Comparison of ENCODE assay signal across 8 cellular contexts in the genomic region with DNA sequence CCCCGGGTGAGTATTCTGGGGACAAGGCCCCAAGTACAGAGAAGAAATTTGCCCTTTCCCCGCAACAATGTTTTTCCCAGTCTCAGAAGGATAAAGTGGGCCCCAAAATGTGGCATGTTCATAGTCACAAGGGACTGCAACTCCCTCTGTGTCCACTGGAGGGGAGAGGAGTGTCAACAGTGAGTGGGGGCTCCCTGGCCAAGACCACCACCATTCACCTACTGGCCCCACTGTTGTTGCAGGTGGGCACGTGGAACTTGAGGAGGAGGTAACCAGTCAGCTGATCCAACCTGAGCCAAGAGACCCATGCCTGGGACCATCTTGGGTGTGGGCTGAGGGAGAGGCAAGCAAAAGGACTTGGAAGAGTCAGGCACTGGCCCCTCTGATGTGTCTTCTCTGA. TPM values are rescaled to one million over a fixed set of nuclear protein-coding genes. Genes with fewer than 3 reads are reported as not detected.
DNase-seq lines count a peak whose midpoint lies in the region; ATAC-seq, FAIRE-seq and TF ChIP-seq lines count a peak whose summit lies in the region.

No MANE protein-coding gene starts in this region.

- CTCF ChIA-PET in A549 (lab: Yijun Ruan, JAX), result interaction anchor here (0.9 to 7.8 kb wide), 42 partner anchors 8 to 187 kb away, joined by 3 to 185 read pairs (median 7); a partner anchor contains a TSS

- H3K23ac ChIP-seq in trophoblast cell (ENCODE audit: low read length), result no peak overlapping the region

- no peak for TF ChIP-seq EP300 in A549 (IDR thresholded peaks at IDR 0.05)

- no peak overlapping the region for H2BK12ac ChIP-seq in trophoblast cell (ENCODE audit: low read length)

- in situ Hi-C loops in G401 (cut with HindIII; ENCODE audit: low sequenced_read_pairs), result no loop called here

- no peak overlapping the region for H3K9ac ChIP-seq in trophoblast cell (ENCODE audit: low read length)

- H2BK5ac ChIP-seq in trophoblast cell (ENCODE audit: low read depth, low read length, poor library complexity), result no peak overlapping the region

- H3K18ac ChIP-seq in trophoblast cell (ENCODE audit: low read length), result peak overlapping the region; percentile 73

- H3K4me3 ChIP-seq in A549 (peak overlapping the region; percentile 55), heart left ventricle (peak overlapping the region in 10 of 12 donors; percentile 32 to 75 (median 68)), trophoblast cell (ENCODE audit: low read depth, low read length) (no peak overlapping the region)

- H4K91ac ChIP-seq in trophoblast cell (ENCODE audit: low read depth, low read length), result peak overlapping the region; percentile 64

- TF ChIP-seq POLR2A in A549 (IDR thresholded peaks at IDR 0.05; ENCODE audit: low read length) (no peak), heart left ventricle (IDR thresholded peaks at IDR 0.05) (no peak)

- peak overlapping the region in 1 of 2 donors; percentile 56 for H3K27ac Mint-ChIP-seq in activated naive CD4-positive, alpha-beta T cell treated with anti-CD3 and anti-CD28 coated beads, Interleukin-2, amount 50 U/mL, for 72 hours

- intact Hi-C loops in heart left ventricle (cut with DNase I), result loop anchor here in 8 of 10 donors (2.0 to 5.0 kb wide), 4 partner anchors 66 to 167 kb away; a partner anchor contains a TSS

- H3K9me3 Mint-ChIP-seq in activated naive CD4-positive, alpha-beta T cell treated with anti-CD3 and anti-CD28 coated beads, Interleukin-2, amount 50 U/mL, for 72 hours, result no peaks in the 10 kb centered on the region

- H3K4me1 ChIP-seq in A549 (peaks cover 4% of the 10 kb centered on the region; the same call in 1 of the 3 replicates), heart left ventricle (peaks cover 0 to 23% (median 13%) of the 10 kb centered on the region in 12 donors), trophoblast cell (ENCODE audit: control insufficient read depth in 1 of 2, insufficient read depth in 2 of 2, low read length in 2 of 2) (peaks cover 11 to 20% of the 10 kb centered on the region in 2 experiments)

- H3K4me2 ChIP-seq in A549 (peak overlapping the region; percentile 95), trophoblast cell (ENCODE audit: low read length) (peak overlapping the region; percentile 84)

- no peaks in the 10 kb centered on the region for H3K9me3 ChIP-seq in A549
- H3K9me3 ChIP-seq in heart left ventricle, result no peaks in the 10 kb centered on the region
- H3K9me3 ChIP-seq in trophoblast cell (ENCODE audit: insufficient read depth, low read depth, low read length), result no peaks in the 10 kb centered on the region

- H3K4ac ChIP-seq in trophoblast cell (ENCODE audit: low read depth, low read length), result no peak overlapping the region

- POLR2A ChIA-PET in A549 (lab: Yijun Ruan, JAX), result interaction anchor here (0.7 to 3.3 kb wide), 7 partner anchors 11 to 112 kb away, joined by 3 to 48 read pairs (median 9); a partner anchor contains a TSS

- H4K8ac ChIP-seq in trophoblast cell (ENCODE audit: low read depth, low read length), result peak overlapping the region; percentile 80

- WGBS in A549 (ENCODE audit: missing lambda C conversion rate), result 46% methylated on average over 3 of the region's 3 CpGs
- WGBS in heart left ventricle, 4 donors, result 37 to 53% (median 45%) methylated on average over 3 of the region's 3 CpGs
- no CpG with 5 or more reads among the region's 3 CpGs for WGBS in trophoblast cell (ENCODE audit: extremely low coverage, insufficient coverage, insufficient read length)

- H2AFZ ChIP-seq in trophoblast cell (ENCODE audit: insufficient read depth, low read length, poor library complexity), result peak overlapping the region; percentile 80

- peak overlapping the region; percentile 43 for H2AK5ac ChIP-seq in trophoblast cell (ENCODE audit: low read length)

- peaks cover 6% of the 10 kb centered on the region for H3K79me1 ChIP-seq in trophoblast cell (ENCODE audit: low read length)

- H3K36me3 Mint-ChIP-seq in activated naive CD4-positive, alpha-beta T cell treated with anti-CD3 and anti-CD28 coated beads, Interleukin-2, amount 50 U/mL, for 72 hours, result no peaks in the 10 kb centered on the region

- H2BK120ac ChIP-seq in trophoblast cell (ENCODE audit: insufficient read depth, low read length, poor library complexity), result no peak overlapping the region

- peaks cover 5% of the 10 kb centered on the region for H3K79me2 ChIP-seq in trophoblast cell (ENCODE audit: control insufficient read depth, insufficient read depth, low read length, poor library complexity)

- H3K27ac ChIP-seq in A549 (peak overlapping the region; percentile 82 to 95), heart left ventricle (peak overlapping the region; percentile 3 to 85 (median 74)), trophoblast cell (ENCODE audit: low read depth, low read length) (no peak overlapping the region)

- peaks cover 0 to 61% (median 50%) of the 10 kb centered on the region in 9 donors for H3K36me3 ChIP-seq in heart left ventricle
- peaks cover 22 to 42% of the 10 kb centered on the region in 2 experiments for H3K36me3 ChIP-seq in trophoblast cell (ENCODE audit: control insufficient read depth in 1 of 2, insufficient read depth in 2 of 2, low read length in 2 of 2)

- no peak for FAIRE-seq in A549 (lab: Jason Lieb, UNC)

- H4K12ac ChIP-seq in trophoblast cell (ENCODE audit: low read depth, low read length), result peak overlapping the region; percentile 73

- peak; percentile 70 to 76 for ATAC-seq in A549
- ATAC-seq in activated naive CD4-positive, alpha-beta T cell treated with anti-CD3 and anti-CD28 coated beads, Interleukin-2, amount 50 U/mL, for 72 hours, result peak; percentile 52 to 64
- peak; percentile 33 to 62 (median 52) for ATAC-seq in heart left ventricle
- no peak for ATAC-seq in GM21390 (IDR thresholded peaks at IDR 0.05; ENCODE audit: unreplicated experiment)
- ATAC-seq in HG03457 (IDR thresholded peaks at IDR 0.05; ENCODE audit: unreplicated experiment), result no peak

- H3K27me3 ChIP-seq in heart left ventricle (no peaks in the 10 kb centered on the region), trophoblast cell (ENCODE audit: insufficient read depth, low read length) (no peaks in the 10 kb centered on the region)

- peak; percentile 39 to 41; a peak in 4 of 5 replicates for TF ChIP-seq RAD21 in A549 (conservative IDR thresholded peaks at IDR 0.05 in 1 of 2, IDR thresholded peaks at IDR 0.05 in 1 of 2)

- peak overlapping the region; percentile 75 for H3K14ac ChIP-seq in trophoblast cell (ENCODE audit: low read length)

- TF ChIP-seq CTCF in A549 (IDR thresholded peaks at IDR 0.05) (peak; percentile 32; the same call in 2 of the 3 replicates), heart left ventricle (IDR thresholded peaks at IDR 0.05) (peak in 10 of 12 donors; percentile 39 to 61 (median 52))

- DNase-seq in A549 (ENCODE audit: low read depth in 1 of 2, low spot score in 1 of 2) (peak; percentile 38 to 77), G401 (ENCODE audit: low spot score) (peak; percentile 27), NAMALWA (ENCODE audit: low spot score) (peak; percentile 73), heart left ventricle (peak in 1 of 5 donors; percentile 29), trophoblast cell (peak in 1 of 2 donors; percentile 7)
- peak in 1 of 2 donors; percentile 45 for DNase-seq in activated naive CD4-positive, alpha-beta T cell treated with anti-CD3 and anti-CD28 coated beads, Interleukin-2, amount 50 U/mL, for 72 hours (ENCODE audit: low spot score in 2 of 2)

RNA-seq across cellular contexts. Expression of a gene that starts 0.8 kb away (rescaled TPM):
- polyA plus RNA-seq in A549 (2011; rRNA removed) (6.7 and 9.0 TPM in 2 replicates), A549 (2017; fragmentation: RNase III; extraction: RNeasy Plus Mini Kit Qiagen cat#74134 plus additional on column Dnase treatment) (4.6 to 5.7 TPM (median 4.9 TPM) in 3 replicates), heart left ventricle (1 to 10 TPM in 1 of 2 donors, under 1 TPM in 1; 0.71 to 3.4 TPM)
- polyA plus RNA-seq in A549 (2012; cell fraction: cytosol; rRNA removed), result 4.6 and 5.1 TPM in 2 replicates
- 9.4 and 11.2 TPM in 2 replicates for polyA plus RNA-seq in A549 (2012; cell fraction: nucleus; rRNA removed)
- polyA minus RNA-seq in A549 (2011; rRNA and poly(A)+ RNA removed), result 5.2 and 6.7 TPM in 2 replicates
- 3.1 and 3.6 TPM in 2 replicates for total RNA-seq in G401 (2014; rRNA removed; shearing (Covaris generic))
- 1 to 10 TPM; 2.6 to 3.9 TPM for total RNA-seq in activated naive CD4-positive, alpha-beta T cell treated with anti-CD3 and anti-CD28 coated beads, Interleukin-2, amount 50 U/mL, for 72 hours
- 10 to 100 TPM in 1 of 9 donors, 1 to 10 TPM in 8; 1.7 to 10.9 (median 4.3) TPM for total RNA-seq in heart left ventricle
- polyA plus RNA-seq in trophoblast cell (2013), result 2.2 TPM in 2 replicates

RNA-seq across cellular contexts. Expression of a gene that starts 12.7 kb away (rescaled TPM):
- polyA plus RNA-seq in A549 (2011; rRNA removed) (15.5 and 25.4 TPM in 2 replicates), A549 (2017; fragmentation: RNase III; extraction: RNeasy Plus Mini Kit Qiagen cat#74134 plus additional on column Dnase treatment) (18.6 to 23.2 TPM (median 22.7 TPM) in 3 replicates), heart left ventricle (10 to 100 TPM; 14.2 to 31.0 TPM)
- polyA plus RNA-seq in A549 (2012; cell fraction: cytosol; rRNA removed), result 11.2 and 14.0 TPM in 2 replicates
- 29.4 and 40.2 TPM in 2 replicates for polyA plus RNA-seq in A549 (2012; cell fraction: nucleus; rRNA removed)
- 19.2 and 20.9 TPM in 2 replicates for polyA minus RNA-seq in A549 (2011; rRNA and poly(A)+ RNA removed)
- 10.3 and 14.1 TPM in 2 replicates for total RNA-seq in G401 (2014; rRNA removed; shearing (Covaris generic))
- 10 to 100 TPM; 28.6 to 33.5 TPM for total RNA-seq in activated naive CD4-positive, alpha-beta T cell treated with anti-CD3 and anti-CD28 coated beads, Interleukin-2, amount 50 U/mL, for 72 hours
- total RNA-seq in heart left ventricle, result 10 to 100 TPM; 14.2 to 25.8 (median 15.6) TPM
- 40.7 and 42.0 TPM in 2 replicates for polyA plus RNA-seq in trophoblast cell (2013)

RNA-seq across cellular contexts. Expression of a gene that starts 22.2 kb away (rescaled TPM):
- 58.3 and 65.0 TPM in 2 replicates for polyA plus RNA-seq in A549 (2011; rRNA removed)
- polyA plus RNA-seq in A549 (2012; cell fraction: cytosol; rRNA removed), result 29.7 and 30.5 TPM in 2 replicates
- polyA plus RNA-seq in A549 (2012; cell fraction: nucleus; rRNA removed), result 21.2 and 28.0 TPM in 2 replicates
- polyA plus RNA-seq in A549 (2017; fragmentation: RNase III; extraction: RNeasy Plus Mini Kit Qiagen cat#74134 plus additional on column Dnase treatment), result 26.9 to 29.5 TPM (median 28.1 TPM) in 3 replicates
- 58.5 and 59.1 TPM in 2 replicates for polyA minus RNA-seq in A549 (2011; rRNA and poly(A)+ RNA removed)
- total RNA-seq in G401 (2014; rRNA removed; shearing (Covaris generic)), result 12.0 and 28.1 TPM in 2 replicates
- total RNA-seq in activated naive CD4-positive, alpha-beta T cell treated with anti-CD3 and anti-CD28 coated beads, Interleukin-2, amount 50 U/mL, for 72 hours, result 10 to 100 TPM; 15.1 to 26.2 TPM
- total RNA-seq in heart left ventricle, result 10 to 100 TPM; 12.5 to 22.4 (median 15.1) TPM
- polyA plus RNA-seq in heart left ventricle, result 10 to 100 TPM in 1 of 2 donors, 1 to 10 TPM in 1; 5.9 to 14.8 TPM
- polyA plus RNA-seq in trophoblast cell (2013), result 19.6 and 20.3 TPM in 2 replicates

RNA-seq across cellular contexts. Expression of a gene that starts 22.3 kb away (rescaled TPM):
- polyA plus RNA-seq in A549 (2011; rRNA removed), result 18.4 and 18.8 TPM in 2 replicates
- 3.8 and 4.3 TPM in 2 replicates for polyA plus RNA-seq in A549 (2012; cell fraction: cytosol; rRNA removed)
- polyA plus RNA-seq in A549 (2012; cell fraction: nucleus; rRNA removed), result 4.0 and 6.1 TPM in 2 replicates
- polyA plus RNA-seq in A549 (2017; fragmentation: RNase III; extraction: RNeasy Plus Mini Kit Qiagen cat#74134 plus additional on column Dnase treatment), result 8.5 to 9.3 TPM (median 9.2 TPM) in 3 replicates
- 10.3 and 11.9 TPM in 2 replicates for polyA minus RNA-seq in A549 (2011; rRNA and poly(A)+ RNA removed)
- 8.6 and 8.9 TPM in 2 replicates for total RNA-seq in G401 (2014; rRNA removed; shearing (Covaris generic))
- 10 to 100 TPM; 10.7 to 12.6 TPM for total RNA-seq in activated naive CD4-positive, alpha-beta T cell treated with anti-CD3 and anti-CD28 coated beads, Interleukin-2, amount 50 U/mL, for 72 hours
- total RNA-seq in heart left ventricle, result 10 to 100 TPM; 41.4 to 76.5 (median 52.0) TPM
- polyA plus RNA-seq in heart left ventricle, result 10 to 100 TPM; 20.5 to 29.4 TPM
- 9.8 and 9.9 TPM in 2 replicates for polyA plus RNA-seq in trophoblast cell (2013)

RNA-seq across cellular contexts. Expression of a gene that starts 39.5 kb away (rescaled TPM):
- not detected in 2 replicates for polyA plus RNA-seq in A549 (2011; rRNA removed)
- polyA plus RNA-seq in A549 (2012; cell fraction: cytosol; rRNA removed), result not detected in 2 replicates
- polyA plus RNA-seq in A549 (2012; cell fraction: nucleus; rRNA removed), result not detected in 2 replicates
- not detected in 3 replicates for polyA plus RNA-seq in A549 (2017; fragmentation: RNase III; extraction: RNeasy Plus Mini Kit Qiagen cat#74134 plus additional on column Dnase treatment)
- polyA minus RNA-seq in A549 (2011; rRNA and poly(A)+ RNA removed), result not detected in 2 replicates
- not detected in 2 replicates for total RNA-seq in G401 (2014; rRNA removed; shearing (Covaris generic))
- total RNA-seq in activated naive CD4-positive, alpha-beta T cell treated with anti-CD3 and anti-CD28 coated beads, Interleukin-2, amount 50 U/mL, for 72 hours, result under 1 TPM; 0.50 to 0.53 TPM
- total RNA-seq in heart left ventricle, result 1 to 10 TPM in 2 of 9 donors, under 1 TPM in 7; 0.29 to 1.4 (median 0.51) TPM
- 1 to 10 TPM in 1 of 2 donors, under 1 TPM in 1; 0.50 to 1.5 TPM for polyA plus RNA-seq in heart left ventricle
- polyA plus RNA-seq in trophoblast cell (2013), result 0.03 and 0.04 TPM in 2 replicates

Comparison
In these comparisons a context has a peak if more than half of its experiments do, and no peak if none do; other contexts are left out.
1. ATAC-seq: peak in A549 (2 of 2), activated naive CD4-positive, alpha-beta T cell treated with anti-CD3 and anti-CD28 coated beads, Interleukin-2, amount 50 U/mL, for 72 hours (2 of 2) and heart left ventricle (4 of 4); none in GM21390 (single experiment) and HG03457 (single experiment).